ENCODE assay signal across 10 cellular contexts in genomic region chr3:123758081-123758564, GRCh38.
DNase-seq lines count a peak whose midpoint lies in the region; ATAC-seq, FAIRE-seq and TF ChIP-seq lines count a peak whose summit lies in the region.
"Had no signal": no experiment of that assay in that cellular context is flagged by ENCODE, and none has a peak within 500 bp of the region (broad histone marks: within the 10 kb centered on the region; RNA-seq: fewer than 3 reads in every experiment).

No MANE protein-coding gene starts in this region.

- 29 to 30% methylated on average over 2 of the region's 2 CpGs for WGBS in body of pancreas, 2 donors
- WGBS in sigmoid colon, 2 donors, result 22 to 28% methylated on average over 2 of the region's 2 CpGs
- WGBS in transverse colon (ENCODE audit: low coverage in 1 of 2), 2 donors, result 17 to 39% methylated on average over 2 of the region's 2 CpGs

- H3K9me3 ChIP-seq in body of pancreas (no peaks in the 10 kb centered on the region), sigmoid colon (no peaks in the 10 kb centered on the region), transverse colon (no peaks in the 10 kb centered on the region)

- FAIRE-seq in GM19239 (lab: Jason Lieb, UNC), result peak; percentile 71

- DNase-seq in GM19239 (ENCODE audit: insufficient read length, low spot score) (no peak), NCI-H2081 (lab: John Stamatoyannopoulos, UW) (peak; percentile 53 to 80), body of pancreas (peak in 3 of 4 donors; percentile 31 to 39 (median 32)), sigmoid colon (no peak), foreskin melanocyte (no peak), omental fat pad (ENCODE audit: low spot score) (no peak), SKM-1 (lab: John Stamatoyannopoulos, UW; ENCODE audit: unreplicated experiment) (no peak), transverse colon (no peak)
- DNase-seq: naive B cell; stimulated activated naive CD4-positive, alpha-beta T cell had no signal

- peaks cover 42% of the 10 kb centered on the region for H3K4me1 ChIP-seq in body of pancreas
- H3K4me1 ChIP-seq in sigmoid colon, result peaks cover 0 to 63% (median 40%) of the 10 kb centered on the region in 4 donors
- H3K4me1 ChIP-seq in transverse colon, result peaks cover 0 to 49% (median 21%) of the 10 kb centered on the region in 4 donors

- intact Hi-C loops in body of pancreas (cut with DNase I) (no loop called here), sigmoid colon (cut with DNase I) (no loop called here), transverse colon (cut with DNase I; ENCODE audit: low total_unique reads) (no loop called here)

- H3K4me3 ChIP-seq in body of pancreas (no peak overlapping the region), sigmoid colon (no peak overlapping the region), transverse colon (no peak overlapping the region)

- TF ChIP-seq POLR2A in body of pancreas (IDR thresholded peaks at IDR 0.05) (no peak), sigmoid colon (IDR thresholded peaks at IDR 0.05) (no peak), transverse colon (IDR thresholded peaks at IDR 0.05) (no peak)

- TF ChIP-seq CTCF in body of pancreas (IDR thresholded peaks at IDR 0.05), result no peak
- no peak for TF ChIP-seq CTCF in sigmoid colon (IDR thresholded peaks at IDR 0.05)
- TF ChIP-seq CTCF in omental fat pad (IDR thresholded peaks at IDR 0.05), result no peak
- no peak for TF ChIP-seq CTCF in transverse colon (IDR thresholded peaks at IDR 0.05)

- TF ChIP-seq EP300 in sigmoid colon (IDR thresholded peaks at IDR 0.05) (no peak), transverse colon (IDR thresholded peaks at IDR 0.05; ENCODE audit: low read depth) (no peak)

- in situ Hi-C loops in transverse colon (cut with MboI; ENCODE audit: low pct_ligation_motif_present in 1 of 4, low pct_unique_long_range_greater_than_20kb in 1 of 4, low sequenced_read_pairs in 3 of 4), result no loop called here

- H3K27ac ChIP-seq in body of pancreas (peak overlapping the region in 2 of 4 donors; percentile 70 to 76), sigmoid colon (peak overlapping the region in 3 of 4 donors; percentile 38 to 52 (median 51)), transverse colon (no peak overlapping the region)

- no peaks in the 10 kb centered on the region for H3K27me3 ChIP-seq in body of pancreas
- H3K27me3 ChIP-seq in sigmoid colon, result no peaks in the 10 kb centered on the region
- no peaks in the 10 kb centered on the region for H3K27me3 ChIP-seq in transverse colon

- ATAC-seq in body of pancreas, result no peak
- ATAC-seq in omental fat pad (ENCODE audit: low FRiP score), result no peak

- H3K36me3 ChIP-seq in body of pancreas (replicated peaks in 1 of 2; ENCODE audit: insufficient read depth in 1 of 2, low read depth in 2 of 2) (no peaks in the 10 kb centered on the region), sigmoid colon (no peaks in the 10 kb centered on the region), transverse colon (no peaks in the 10 kb centered on the region)

Comparison
In these comparisons a context has a peak if more than half of its experiments do, and no peak if none do; other contexts are left out.
1. DNase-seq: peak in NCI-H2081 (2 of 2) and body of pancreas (3 of 4); none in GM19239 (single experiment), sigmoid colon (single experiment), foreskin melanocyte (single experiment), omental fat pad (single experiment), SKM-1 (single experiment) and transverse colon (single experiment).
2. H3K27ac ChIP-seq: peak in sigmoid colon (3 of 4); none in transverse colon (0 of 4).